Comparison of ENCODE assay signal across 20 cellular contexts in genomic region chr4:140255467-140255866, GRCh38.
DNase-seq lines count a peak whose midpoint lies in the region; TF ChIP-seq lines count a peak whose summit lies in the region.
"Had no signal": no experiment of that assay in that cellular context is flagged by ENCODE, and none has a peak within 500 bp of the region (broad histone marks: within the 10 kb centered on the region; RNA-seq: fewer than 3 reads in every experiment).

No MANE protein-coding gene starts in this region.

- in situ Hi-C loops in ACHN (cut with HindIII; ENCODE audit: low pct_ligation_motif_present, low pct_unique_long_range_greater_than_20kb, low sequenced_read_pairs), result no loop called here

- no peak for TF ChIP-seq CTCF in vagina (IDR thresholded peaks at IDR 0.05)
- no peak for TF ChIP-seq CTCF in Peyer's patch (IDR thresholded peaks at IDR 0.05)

- H3K4me3 ChIP-seq in vagina, result no peak overlapping the region
- no peak overlapping the region for H3K4me3 ChIP-seq in Peyer's patch

- no peak for TF ChIP-seq POLR2A in vagina (IDR thresholded peaks at IDR 0.05)
- TF ChIP-seq POLR2A in Peyer's patch (IDR thresholded peaks at IDR 0.05), result no peak

- intact Hi-C loops in vagina (cut with DNase I), result no loop called here

- H3K27me3 ChIP-seq in vagina (no peaks in the 10 kb centered on the region), Peyer's patch (no peaks in the 10 kb centered on the region)
- H3K27me3 ChIP-seq: BE2C had no signal

- H3K9me3 ChIP-seq in vagina (no peaks in the 10 kb centered on the region), Peyer's patch (no peaks in the 10 kb centered on the region)
- H3K9me3 ChIP-seq: BE2C had no signal

- peaks cover 24% of the 10 kb centered on the region for H3K4me1 ChIP-seq in vagina
- peaks cover 0 to 14% (median 0%) of the 10 kb centered on the region in 4 donors for H3K4me1 ChIP-seq in Peyer's patch

- H3K36me3 ChIP-seq in vagina, result no peaks in the 10 kb centered on the region
- no peaks in the 10 kb centered on the region for H3K36me3 ChIP-seq in Peyer's patch
- H3K36me3 ChIP-seq: BE2C had no signal

- H3K27ac ChIP-seq in vagina, result peak overlapping the region; percentile 96
- no peak overlapping the region for H3K27ac ChIP-seq in Peyer's patch

- DNase-seq in HCEC 1CT (peak; percentile 45), amniotic stem cell (lab: John Stamatoyannopoulos, UW) (peak; percentile 20), inferior parietal cortex (ENCODE audit: extremely low spot score) (peak; percentile 49), vagina (ENCODE audit: extremely low spot score in 2 of 2) (no peak), Peyer's patch (no peak), ACHN (no peak), AML-193 (lab: John Stamatoyannopoulos, UW) (no peak)
- DNase-seq: activated B cell treated with CpG ODN at 0.5 μM for 24 hours; activated CD4-positive, alpha-beta T cell treated with anti-CD3 and anti-CD28 coated beads, Interleukin-2, amount 50 U/mL, for 4 hours; activated CD8-positive, alpha-beta memory T cell treated with anti-CD3 and anti-CD28 coated beads, Interleukin-2, amount 50 U/mL, for 48 hours; BE2C; DND-41; effector CD8-positive, alpha-beta T cell; left colon; mesendoderm; naive B cell; NCI-H446; right cardiac atrium; RPMI8226; stimulated activated CD8-positive, alpha-beta memory T cell treated with anti-CD3 and anti-CD28 coated beads, Interleukin-4, amount 100 ng/mL, for 48 hours had no signal

Comparison
In these comparisons a context has a peak if more than half of its experiments do, and no peak if none do; other contexts are left out.
1. DNase-seq: peak in HCEC 1CT (single experiment), amniotic stem cell (single experiment) and inferior parietal cortex (single experiment); none in vagina (0 of 2), Peyer's patch (0 of 3), ACHN (single experiment) and AML-193 (0 of 2).